ENCODE assay signal across 27 cellular contexts in genomic region chr10:15324113-15324512, GRCh38. TPM values are rescaled to one million over a fixed set of nuclear protein-coding genes. Genes with fewer than 3 reads are reported as not detected.
"Had no signal": no experiment of that assay in that cellular context is flagged by ENCODE, and none has a peak within 500 bp of the region (broad histone marks: within the 10 kb centered on the region; RNA-seq: fewer than 3 reads in every experiment).

No MANE protein-coding gene starts in this region.

- ATAC-seq: activated T-cell treated with anti-CD3 and anti-CD28 coated beads, Interleukin-2, amount 50 U/mL, for 4 hours; Panc1; Right ventricle myocardium inferior; SK-N-SH treated with all-trans-retinoic acid at 6 μM for 48 hours; T-helper 17 cell had no signal

- DNase-seq: activated B cell treated with CpG ODN at 0.5 μM for 24 hours; activated CD4-positive, alpha-beta memory T cell treated with anti-CD3 and anti-CD28 coated beads for 36 hours; activated CD4-positive, alpha-beta T cell treated with anti-CD3 and anti-CD28 coated beads for 1 hour; activated CD4-positive, alpha-beta T cell treated with anti-CD3 and anti-CD28 coated beads, Interleukin-2, amount 10 ng/mL, durations not matched to agents 24 days and 14 days; activated CD8-positive, alpha-beta memory T cell treated with anti-CD3 and anti-CD28 coated beads for 24 hours; activated effector memory CD4-positive, alpha-beta T cell treated with anti-CD3 and anti-CD28 coated beads, Interleukin-2, amount 50 U/mL, for 16 hours; activated naive CD4-positive, alpha-beta T cell treated with Interleukin-2 at 50 U/mL for 16 hours; activated T-cell treated with anti-CD3 and anti-CD28 coated beads, Interleukin-2, amount 50 U/mL, for 4 hours; amygdala; brain microvascular endothelial cell; KG1; NCI-H1048; NCI-H146; NCI-H187 treated with DMSO at 0.1 percent for 48 hours; NCI-H345; NCI-H510A; NCI-H526 treated with DMSO at 0.1 percent for 48 hours; NCI-H82; OCI-M1; RPMI8226; T-helper 17 cell; T-helper 9 cell had no signal

- H3K27ac ChIP-seq: brain microvascular endothelial cell, cardiac muscle cell had no signal

- H3K4me3 ChIP-seq: cardiac muscle cell had no signal

- H3K36me3 ChIP-seq: brain microvascular endothelial cell, cardiac muscle cell had no signal

- H3K4me1 Mint-ChIP-seq: activated B cell treated with CpG ODN at 0.5 μM for 24 hours had no signal

- H3K27me3 Mint-ChIP-seq: activated CD4-positive, alpha-beta memory T cell treated with anti-CD3 and anti-CD28 coated beads for 36 hours; T-helper 17 cell had no signal

- H3K4me3 Mint-ChIP-seq: activated B cell treated with CpG ODN at 0.5 μM for 24 hours; activated CD4-positive, alpha-beta memory T cell treated with anti-CD3 and anti-CD28 coated beads for 36 hours; activated CD4-positive, alpha-beta T cell treated with anti-CD3 and anti-CD28 coated beads, Interleukin-2, amount 10 ng/mL, durations not matched to agents 24 days and 14 days; activated naive CD8-positive, alpha-beta T cell; activated T-cell treated with anti-CD3 and anti-CD28 coated beads, Interleukin-2, amount 50 U/mL, for 4 hours; T-helper 17 cell had no signal

- H3K9me3 Mint-ChIP-seq: activated CD4-positive, alpha-beta memory T cell treated with anti-CD3 and anti-CD28 coated beads for 36 hours; activated CD4-positive, alpha-beta T cell treated with anti-CD3 and anti-CD28 coated beads, Interleukin-2, amount 10 ng/mL, durations not matched to agents 24 days and 14 days; activated T-cell treated with anti-CD3 and anti-CD28 coated beads, Interleukin-2, amount 50 U/mL, for 4 hours had no signal

- H3K36me3 Mint-ChIP-seq: activated CD4-positive, alpha-beta memory T cell treated with anti-CD3 and anti-CD28 coated beads for 36 hours had no signal

- H3K27me3 ChIP-seq: brain microvascular endothelial cell, cardiac muscle cell had no signal

- H3K27ac Mint-ChIP-seq: activated B cell treated with CpG ODN at 0.5 μM for 24 hours; activated CD4-positive, alpha-beta memory T cell treated with anti-CD3 and anti-CD28 coated beads for 36 hours; activated CD4-positive, alpha-beta T cell treated with anti-CD3 and anti-CD28 coated beads, Interleukin-2, amount 10 ng/mL, durations not matched to agents 24 days and 14 days; activated naive CD8-positive, alpha-beta T cell; T-helper 17 cell had no signal

RNA-seq across cellular contexts. Expression of gene FAM171A1, which starts 47.0 kb away (rescaled TPM):
- total RNA-seq: activated B cell treated with CpG ODN at 0.5 μM for 24 hours had no signal
